In the genomic region with DNA sequence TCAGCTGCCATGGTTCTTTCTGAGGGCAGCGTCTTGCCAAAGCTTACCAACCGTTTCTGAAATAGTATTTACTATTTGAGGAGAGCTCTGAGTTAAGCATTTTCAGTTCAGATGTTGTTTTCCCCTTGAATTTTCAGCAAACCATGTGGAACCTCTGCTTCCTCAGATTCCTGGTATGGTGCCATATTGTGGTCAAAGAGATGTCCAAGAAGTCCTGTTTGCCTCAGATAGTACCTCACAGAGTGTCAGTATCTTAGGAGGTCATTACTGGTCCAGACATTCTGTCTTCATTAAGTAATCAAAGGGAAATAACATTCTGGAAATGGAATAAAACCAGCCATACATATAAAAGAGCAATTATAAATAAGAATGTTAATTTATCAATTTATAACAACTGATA, we compare ENCODE assay signal across 1 cellular context.
TF ChIP-seq lines count a peak whose summit lies in the region.

No MANE protein-coding gene starts in this region.

TF ChIP-seq in GM12878, 131 proteins besides CTCF, POLR2A, EP300 and RAD21:
- TF ChIP-seq, protein P1, sequence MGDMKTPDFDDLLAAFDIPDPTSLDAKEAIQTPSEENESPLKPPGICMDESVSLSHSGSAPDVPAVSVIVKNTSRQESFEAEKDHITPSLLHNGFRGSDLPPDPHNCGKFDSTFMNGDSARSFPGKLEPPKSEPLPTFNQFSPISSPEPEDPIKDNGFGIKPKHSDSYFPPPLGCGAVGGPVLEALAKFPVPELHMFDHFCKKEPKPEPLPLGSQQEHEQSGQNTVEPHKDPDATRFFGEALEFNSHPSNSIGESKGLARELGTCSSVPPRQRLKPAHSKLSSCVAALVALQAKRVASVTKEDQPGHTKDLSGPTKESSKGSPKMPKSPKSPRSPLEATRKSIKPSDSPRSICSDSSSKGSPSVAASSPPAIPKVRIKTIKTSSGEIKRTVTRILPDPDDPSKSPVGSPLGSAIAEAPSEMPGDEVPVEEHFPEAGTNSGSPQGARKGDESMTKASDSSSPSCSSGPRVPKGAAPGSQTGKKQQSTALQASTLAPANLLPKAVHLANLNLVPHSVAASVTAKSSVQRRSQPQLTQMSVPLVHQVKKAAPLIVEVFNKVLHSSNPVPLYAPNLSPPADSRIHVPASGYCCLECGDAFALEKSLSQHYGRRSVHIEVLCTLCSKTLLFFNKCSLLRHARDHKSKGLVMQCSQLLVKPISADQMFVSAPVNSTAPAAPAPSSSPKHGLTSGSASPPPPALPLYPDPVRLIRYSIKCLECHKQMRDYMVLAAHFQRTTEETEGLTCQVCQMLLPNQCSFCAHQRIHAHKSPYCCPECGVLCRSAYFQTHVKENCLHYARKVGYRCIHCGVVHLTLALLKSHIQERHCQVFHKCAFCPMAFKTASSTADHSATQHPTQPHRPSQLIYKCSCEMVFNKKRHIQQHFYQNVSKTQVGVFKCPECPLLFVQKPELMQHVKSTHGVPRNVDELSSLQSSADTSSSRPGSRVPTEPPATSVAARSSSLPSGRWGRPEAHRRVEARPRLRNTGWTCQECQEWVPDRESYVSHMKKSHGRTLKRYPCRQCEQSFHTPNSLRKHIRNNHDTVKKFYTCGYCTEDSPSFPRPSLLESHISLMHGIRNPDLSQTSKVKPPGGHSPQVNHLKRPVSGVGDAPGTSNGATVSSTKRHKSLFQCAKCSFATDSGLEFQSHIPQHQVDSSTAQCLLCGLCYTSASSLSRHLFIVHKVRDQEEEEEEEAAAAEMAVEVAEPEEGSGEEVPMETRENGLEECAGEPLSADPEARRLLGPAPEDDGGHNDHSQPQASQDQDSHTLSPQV (IDR thresholded peaks at IDR 0.05): no peak
- TF ChIP-seq, protein P2, sequence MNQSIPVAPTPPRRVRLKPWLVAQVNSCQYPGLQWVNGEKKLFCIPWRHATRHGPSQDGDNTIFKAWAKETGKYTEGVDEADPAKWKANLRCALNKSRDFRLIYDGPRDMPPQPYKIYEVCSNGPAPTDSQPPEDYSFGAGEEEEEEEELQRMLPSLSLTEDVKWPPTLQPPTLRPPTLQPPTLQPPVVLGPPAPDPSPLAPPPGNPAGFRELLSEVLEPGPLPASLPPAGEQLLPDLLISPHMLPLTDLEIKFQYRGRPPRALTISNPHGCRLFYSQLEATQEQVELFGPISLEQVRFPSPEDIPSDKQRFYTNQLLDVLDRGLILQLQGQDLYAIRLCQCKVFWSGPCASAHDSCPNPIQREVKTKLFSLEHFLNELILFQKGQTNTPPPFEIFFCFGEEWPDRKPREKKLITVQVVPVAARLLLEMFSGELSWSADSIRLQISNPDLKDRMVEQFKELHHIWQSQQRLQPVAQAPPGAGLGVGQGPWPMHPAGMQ (IDR thresholded peaks at IDR 0.05; ENCODE audit: borderline replicate concordance): no peak
- TF ChIP-seq, protein P3, sequence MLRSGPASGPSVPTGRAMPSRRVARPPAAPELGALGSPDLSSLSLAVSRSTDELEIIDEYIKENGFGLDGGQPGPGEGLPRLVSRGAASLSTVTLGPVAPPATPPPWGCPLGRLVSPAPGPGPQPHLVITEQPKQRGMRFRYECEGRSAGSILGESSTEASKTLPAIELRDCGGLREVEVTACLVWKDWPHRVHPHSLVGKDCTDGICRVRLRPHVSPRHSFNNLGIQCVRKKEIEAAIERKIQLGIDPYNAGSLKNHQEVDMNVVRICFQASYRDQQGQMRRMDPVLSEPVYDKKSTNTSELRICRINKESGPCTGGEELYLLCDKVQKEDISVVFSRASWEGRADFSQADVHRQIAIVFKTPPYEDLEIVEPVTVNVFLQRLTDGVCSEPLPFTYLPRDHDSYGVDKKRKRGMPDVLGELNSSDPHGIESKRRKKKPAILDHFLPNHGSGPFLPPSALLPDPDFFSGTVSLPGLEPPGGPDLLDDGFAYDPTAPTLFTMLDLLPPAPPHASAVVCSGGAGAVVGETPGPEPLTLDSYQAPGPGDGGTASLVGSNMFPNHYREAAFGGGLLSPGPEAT (IDR thresholded peaks at IDR 0.05; ENCODE audit: low read depth): no peak
- TF ChIP-seq CHD2 (IDR thresholded peaks at IDR 0.05; ENCODE audit: borderline replicate concordance, low read depth, low read length) (no peak), GABPA (IDR thresholded peaks at IDR 0.05; ENCODE audit: low read depth) (no peak), RB1 (IDR thresholded peaks at IDR 0.05; ENCODE audit: borderline replicate concordance) (no peak), YY1 (IDR thresholded peaks at IDR 0.05; ENCODE audit: low read depth, low read length) (no peak), SIX5 (IDR thresholded peaks at IDR 0.05; ENCODE audit: low read depth, low read length, severe bottlenecking) (no peak), NFYA (IDR thresholded peaks at IDR 0.05; ENCODE audit: borderline replicate concordance, low read depth, low read length) (no peak), JUNB (IDR thresholded peaks at IDR 0.05) (no peak), FOS (IDR thresholded peaks at IDR 0.05; ENCODE audit: borderline replicate concordance, extremely low read depth, insufficient read length) (no peak), SREBF1 (IDR thresholded peaks at IDR 0.05; ENCODE audit: low read length) (no peak), TAF1 (IDR thresholded peaks at IDR 0.05; ENCODE audit: borderline replicate concordance, low read depth, low read length) (no peak), KAT2A (conservative IDR thresholded peaks at IDR 0.05; ENCODE audit: control insufficient read depth, low read depth, low read length) (no peak), CREM (IDR thresholded peaks at IDR 0.05; ENCODE audit: low read depth) (no peak), ASH2L (IDR thresholded peaks at IDR 0.05; ENCODE audit: borderline replicate concordance, low read depth) (no peak), PML (IDR thresholded peaks at IDR 0.05; ENCODE audit: low read length) (no peak)
- TF ChIP-seq, protein P4, sequence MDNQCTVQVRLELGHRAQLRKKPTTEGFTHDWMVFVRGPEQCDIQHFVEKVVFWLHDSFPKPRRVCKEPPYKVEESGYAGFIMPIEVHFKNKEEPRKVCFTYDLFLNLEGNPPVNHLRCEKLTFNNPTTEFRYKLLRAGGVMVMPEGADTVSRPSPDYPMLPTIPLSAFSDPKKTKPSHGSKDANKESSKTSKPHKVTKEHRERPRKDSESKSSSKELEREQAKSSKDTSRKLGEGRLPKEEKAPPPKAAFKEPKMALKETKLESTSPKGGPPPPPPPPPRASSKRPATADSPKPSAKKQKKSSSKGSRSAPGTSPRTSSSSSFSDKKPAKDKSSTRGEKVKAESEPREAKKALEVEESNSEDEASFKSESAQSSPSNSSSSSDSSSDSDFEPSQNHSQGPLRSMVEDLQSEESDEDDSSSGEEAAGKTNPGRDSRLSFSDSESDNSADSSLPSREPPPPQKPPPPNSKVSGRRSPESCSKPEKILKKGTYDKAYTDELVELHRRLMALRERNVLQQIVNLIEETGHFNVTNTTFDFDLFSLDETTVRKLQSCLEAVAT (IDR thresholded peaks at IDR 0.05): no peak
- TF ChIP-seq, protein P5, sequence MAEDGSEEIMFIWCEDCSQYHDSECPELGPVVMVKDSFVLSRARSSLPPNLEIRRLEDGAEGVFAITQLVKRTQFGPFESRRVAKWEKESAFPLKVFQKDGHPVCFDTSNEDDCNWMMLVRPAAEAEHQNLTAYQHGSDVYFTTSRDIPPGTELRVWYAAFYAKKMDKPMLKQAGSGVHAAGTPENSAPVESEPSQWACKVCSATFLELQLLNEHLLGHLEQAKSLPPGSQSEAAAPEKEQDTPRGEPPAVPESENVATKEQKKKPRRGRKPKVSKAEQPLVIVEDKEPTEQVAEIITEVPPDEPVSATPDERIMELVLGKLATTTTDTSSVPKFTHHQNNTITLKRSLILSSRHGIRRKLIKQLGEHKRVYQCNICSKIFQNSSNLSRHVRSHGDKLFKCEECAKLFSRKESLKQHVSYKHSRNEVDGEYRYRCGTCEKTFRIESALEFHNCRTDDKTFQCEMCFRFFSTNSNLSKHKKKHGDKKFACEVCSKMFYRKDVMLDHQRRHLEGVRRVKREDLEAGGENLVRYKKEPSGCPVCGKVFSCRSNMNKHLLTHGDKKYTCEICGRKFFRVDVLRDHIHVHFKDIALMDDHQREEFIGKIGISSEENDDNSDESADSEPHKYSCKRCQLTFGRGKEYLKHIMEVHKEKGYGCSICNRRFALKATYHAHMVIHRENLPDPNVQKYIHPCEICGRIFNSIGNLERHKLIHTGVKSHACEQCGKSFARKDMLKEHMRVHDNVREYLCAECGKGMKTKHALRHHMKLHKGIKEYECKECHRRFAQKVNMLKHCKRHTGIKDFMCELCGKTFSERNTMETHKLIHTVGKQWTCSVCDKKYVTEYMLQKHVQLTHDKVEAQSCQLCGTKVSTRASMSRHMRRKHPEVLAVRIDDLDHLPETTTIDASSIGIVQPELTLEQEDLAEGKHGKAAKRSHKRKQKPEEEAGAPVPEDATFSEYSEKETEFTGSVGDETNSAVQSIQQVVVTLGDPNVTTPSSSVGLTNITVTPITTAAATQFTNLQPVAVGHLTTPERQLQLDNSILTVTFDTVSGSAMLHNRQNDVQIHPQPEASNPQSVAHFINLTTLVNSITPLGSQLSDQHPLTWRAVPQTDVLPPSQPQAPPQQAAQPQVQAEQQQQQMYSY (CRISPR knock-in tag; IDR thresholded peaks at IDR 0.05): no peak
TF ChIP-seq in GM12878: peak in this region for 0.
